Comparison of ENCODE assay signal across 1 cellular context in the genomic region with DNA sequence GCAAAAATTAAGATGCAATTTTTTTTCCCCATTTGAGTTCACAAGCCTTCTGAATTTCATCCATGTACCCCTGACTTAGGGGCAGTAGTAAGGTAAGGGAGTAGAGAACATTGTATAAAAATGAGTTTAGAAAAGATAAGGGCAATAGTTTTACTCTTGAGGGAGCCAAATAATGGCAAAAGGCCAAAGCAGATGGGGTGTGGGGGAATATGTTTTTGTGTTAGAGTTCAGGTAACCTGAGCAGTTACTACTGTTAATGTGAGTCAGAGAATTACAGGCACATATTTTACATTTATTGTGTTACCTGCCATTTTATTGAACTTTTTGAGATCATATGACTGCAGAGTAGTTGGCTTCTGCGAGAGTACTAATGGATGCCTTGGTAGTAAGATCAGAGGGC.
TF ChIP-seq lines count a peak whose summit lies in the region.

No MANE protein-coding gene starts in this region.

TF ChIP-seq in GM23338, 12 proteins besides CTCF, POLR2A, EP300 and RAD21 (continued from another document):
- TF ChIP-seq, protein P1, sequence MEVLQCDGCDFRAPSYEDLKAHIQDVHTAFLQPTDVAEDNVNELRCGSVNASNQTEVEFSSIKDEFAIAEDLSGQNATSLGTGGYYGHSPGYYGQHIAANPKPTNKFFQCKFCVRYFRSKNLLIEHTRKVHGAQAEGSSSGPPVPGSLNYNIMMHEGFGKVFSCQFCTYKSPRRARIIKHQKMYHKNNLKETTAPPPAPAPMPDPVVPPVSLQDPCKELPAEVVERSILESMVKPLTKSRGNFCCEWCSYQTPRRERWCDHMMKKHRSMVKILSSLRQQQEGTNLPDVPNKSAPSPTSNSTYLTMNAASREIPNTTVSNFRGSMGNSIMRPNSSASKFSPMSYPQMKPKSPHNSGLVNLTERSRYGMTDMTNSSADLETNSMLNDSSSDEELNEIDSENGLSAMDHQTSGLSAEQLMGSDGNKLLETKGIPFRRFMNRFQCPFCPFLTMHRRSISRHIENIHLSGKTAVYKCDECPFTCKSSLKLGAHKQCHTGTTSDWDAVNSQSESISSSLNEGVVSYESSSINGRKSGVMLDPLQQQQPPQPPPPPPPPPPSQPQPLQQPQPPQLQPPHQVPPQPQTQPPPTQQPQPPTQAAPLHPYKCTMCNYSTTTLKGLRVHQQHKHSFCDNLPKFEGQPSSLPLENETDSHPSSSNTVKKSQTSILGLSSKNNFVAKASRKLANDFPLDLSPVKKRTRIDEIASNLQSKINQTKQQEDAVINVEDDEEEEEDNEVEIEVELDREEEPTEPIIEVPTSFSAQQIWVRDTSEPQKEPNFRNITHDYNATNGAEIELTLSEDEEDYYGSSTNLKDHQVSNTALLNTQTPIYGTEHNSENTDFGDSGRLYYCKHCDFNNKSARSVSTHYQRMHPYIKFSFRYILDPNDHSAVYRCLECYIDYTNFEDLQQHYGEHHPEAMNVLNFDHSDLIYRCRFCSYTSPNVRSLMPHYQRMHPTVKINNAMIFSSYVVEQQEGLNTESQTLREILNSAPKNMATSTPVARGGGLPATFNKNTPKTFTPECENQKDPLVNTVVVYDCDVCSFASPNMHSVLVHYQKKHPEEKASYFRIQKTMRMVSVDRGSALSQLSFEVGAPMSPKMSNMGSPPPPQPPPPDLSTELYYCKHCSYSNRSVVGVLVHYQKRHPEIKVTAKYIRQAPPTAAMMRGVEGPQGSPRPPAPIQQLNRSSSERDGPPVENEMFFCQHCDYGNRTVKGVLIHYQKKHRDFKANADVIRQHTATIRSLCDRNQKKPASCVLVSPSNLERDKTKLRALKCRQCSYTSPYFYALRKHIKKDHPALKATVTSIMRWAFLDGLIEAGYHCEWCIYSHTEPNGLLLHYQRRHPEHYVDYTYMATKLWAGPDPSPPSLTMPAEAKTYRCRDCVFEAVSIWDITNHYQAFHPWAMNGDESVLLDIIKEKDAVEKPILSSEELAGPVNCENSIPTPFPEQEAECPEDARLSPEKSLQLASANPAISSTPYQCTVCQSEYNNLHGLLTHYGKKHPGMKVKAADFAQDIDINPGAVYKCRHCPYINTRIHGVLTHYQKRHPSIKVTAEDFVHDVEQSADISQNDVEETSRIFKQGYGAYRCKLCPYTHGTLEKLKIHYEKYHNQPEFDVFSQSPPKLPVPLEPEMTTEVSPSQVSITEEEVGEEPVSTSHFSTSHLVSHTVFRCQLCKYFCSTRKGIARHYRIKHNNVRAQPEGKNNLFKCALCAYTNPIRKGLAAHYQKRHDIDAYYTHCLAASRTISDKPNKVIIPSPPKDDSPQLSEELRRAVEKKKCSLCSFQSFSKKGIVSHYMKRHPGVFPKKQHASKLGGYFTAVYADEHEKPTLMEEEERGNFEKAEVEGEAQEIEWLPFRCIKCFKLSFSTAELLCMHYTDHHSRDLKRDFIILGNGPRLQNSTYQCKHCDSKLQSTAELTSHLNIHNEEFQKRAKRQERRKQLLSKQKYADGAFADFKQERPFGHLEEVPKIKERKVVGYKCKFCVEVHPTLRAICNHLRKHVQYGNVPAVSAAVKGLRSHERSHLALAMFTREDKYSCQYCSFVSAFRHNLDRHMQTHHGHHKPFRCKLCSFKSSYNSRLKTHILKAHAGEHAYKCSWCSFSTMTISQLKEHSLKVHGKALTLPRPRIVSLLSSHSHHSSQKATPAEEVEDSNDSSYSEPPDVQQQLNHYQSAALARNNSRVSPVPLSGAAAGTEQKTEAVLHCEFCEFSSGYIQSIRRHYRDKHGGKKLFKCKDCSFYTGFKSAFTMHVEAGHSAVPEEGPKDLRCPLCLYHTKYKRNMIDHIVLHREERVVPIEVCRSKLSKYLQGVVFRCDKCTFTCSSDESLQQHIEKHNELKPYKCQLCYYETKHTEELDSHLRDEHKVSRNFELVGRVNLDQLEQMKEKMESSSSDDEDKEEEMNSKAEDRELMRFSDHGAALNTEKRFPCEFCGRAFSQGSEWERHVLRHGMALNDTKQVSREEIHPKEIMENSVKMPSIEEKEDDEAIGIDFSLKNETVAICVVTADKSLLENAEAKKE (CRISPR knock-in tag; IDR thresholded peaks at IDR 0.05) = no peak
- TF ChIP-seq STAT1 (IDR thresholded peaks at IDR 0.05; ENCODE audit: unreplicated experiment) (no peak), EZH2 (IDR thresholded peaks at IDR 0.05; ENCODE audit: low read depth, unreplicated experiment) (no peak), JUNB (IDR thresholded peaks at IDR 0.05; ENCODE audit: unreplicated experiment) (no peak)
